In genomic region chr10:71659739-71660136, GRCh38 we compare ENCODE assay signal across 18 cellular contexts. TPM values are rescaled to one million over a fixed set of nuclear protein-coding genes. Genes with fewer than 3 reads are reported as not detected.
DNase-seq lines count a peak whose midpoint lies in the region; ATAC-seq, FAIRE-seq and TF ChIP-seq lines count a peak whose summit lies in the region.
"Had no signal": no experiment of that assay in that cellular context is flagged by ENCODE, and none has a peak within 500 bp of the region (broad histone marks: within the 10 kb centered on the region; RNA-seq: fewer than 3 reads in every experiment).

No MANE protein-coding gene starts in this region.

- BruUV-seq in K562 (replicated peaks; lab: Mats Ljungman, UMichigan) = no TSS peak

- TF ChIP-seq CTCF in GM23338 (conservative IDR thresholded peaks at IDR 0.05; ENCODE audit: low read depth in 2 of 2) (no peak), K562 (IDR thresholded peaks at IDR 0.05 in 2 of 3, conservative IDR thresholded peaks at IDR 0.05 in 1 of 3; ENCODE audit: insufficient read depth in 2 of 3, low read depth in 1 of 3, low read length in 3 of 3) (no peak), SK-N-SH (IDR thresholded peaks at IDR 0.05) (no peak)

- H3K9me2 ChIP-seq in GM23338 (ENCODE audit: insufficient read depth) = no peaks in the 10 kb centered on the region
- no peaks in the 10 kb centered on the region for H3K9me2 ChIP-seq in SK-N-SH

- peaks cover 75% of the 10 kb centered on the region for H3K4me1 Mint-ChIP-seq in GM23338

- H3K36me3 Mint-ChIP-seq in GM23338 (ENCODE audit: low read depth) = 0 out of 3 replicates have a peak, but pooled peaks cover 3% of the 10 kb centered on the region

- H3K27me3 ChIP-seq in GM23338 (ENCODE audit: insufficient read depth) = peaks cover 18% of the 10 kb centered on the region
- no peaks in the 10 kb centered on the region for H3K27me3 ChIP-seq in K562 (ENCODE audit: control insufficient read depth in 2 of 2, insufficient read depth in 2 of 2, low read length in 2 of 2)
- H3K27me3 ChIP-seq in mucosa of rectum (ENCODE audit: control insufficient read depth in 2 of 2, insufficient read depth in 2 of 2, low read length in 2 of 2) = no peaks in the 10 kb centered on the region
- peaks cover 17% of the 10 kb centered on the region; the same call in 1 of the 2 replicates for H3K27me3 ChIP-seq in SK-N-SH (ENCODE audit: insufficient read depth)

- no peak for FAIRE-seq in K562 (lab: Jason Lieb, UNC)
- FAIRE-seq: A204.1 had no signal

- H3K9ac ChIP-seq in K562 (ENCODE audit: insufficient read depth in 1 of 2, low read depth in 2 of 2, low read length in 2 of 2) (peak overlapping the region in 1 of 2 experiments; percentile 35; a peak in 1 of 4 replicates), mucosa of rectum (ENCODE audit: low read depth in 1 of 2, low read length in 2 of 2) (no peak overlapping the region), SK-N-SH (no peak overlapping the region)
- H3K9ac ChIP-seq: KMS-11 had no signal

- no peak for TF ChIP-seq POLR2A in K562 (conservative IDR thresholded peaks at IDR 0.05)

- H3K27me3 Mint-ChIP-seq in GM23338 (ENCODE audit: insufficient read depth, low read depth, poor library complexity) = peaks cover 45% of the 10 kb centered on the region
- H3K27me3 Mint-ChIP-seq: CD4-positive, alpha-beta T cell had no signal

- H3F3A ChIP-seq in GM23338 (replicated peaks; ENCODE audit: low read depth) (no peaks in the 10 kb centered on the region; the same call in 1 of the 2 replicates), SK-N-SH (replicated peaks; ENCODE audit: insufficient read depth) (no peaks in the 10 kb centered on the region)

- CTCF ChIA-PET in K562 (lab: Yijun Ruan, JAX; ENCODE audit: low intra/inter-chr PET ratio) (no interaction called here), SK-N-SH (lab: Yijun Ruan, JAX) (interaction anchor here (0.6 to 4.3 kb wide), 7 partner anchors 12 to 333 kb away, joined by 3 to 24 read pairs (median 4); partner anchors contain the start of gene VSIR)

- no peak overlapping the region for H3K27ac Mint-ChIP-seq in GM23338
- H3K27ac Mint-ChIP-seq: CD4-positive, alpha-beta T cell had no signal

- TF ChIP-seq RAD21 in K562 (CRISPR knock-in tag; conservative IDR thresholded peaks at IDR 0.05 in 1 of 2, IDR thresholded peaks at IDR 0.05 in 1 of 2) (no peak), SK-N-SH (IDR thresholded peaks at IDR 0.05; ENCODE audit: low read length) (no peak)

- peaks cover 35% of the 10 kb centered on the region for H3K4me1 ChIP-seq in GM23338 (ENCODE audit: insufficient read depth)
- H3K4me1 ChIP-seq in K562 (replicated peaks in 1 of 2; ENCODE audit: control insufficient read depth in 2 of 2, insufficient read depth in 2 of 2, low read length in 2 of 2) = peaks cover 28 to 42% of the 10 kb centered on the region in 2 experiments
- H3K4me1 ChIP-seq in mucosa of rectum (ENCODE audit: control insufficient read depth in 2 of 2, insufficient read depth in 2 of 2, low read length in 2 of 2) = peaks cover 4 to 18% of the 10 kb centered on the region in 2 donors
- H3K4me1 ChIP-seq in SK-N-SH (ENCODE audit: control insufficient read depth in 1 of 2, insufficient read depth in 2 of 2, low read depth in 1 of 2, low read length in 1 of 2) = peaks cover 0 to 18% of the 10 kb centered on the region in 2 experiments; a peak in 1 of 4 replicates

- DNase-seq in GM23338 (ENCODE audit: low spot score) (no peak), K562 (ENCODE audit: extremely low read depth in 1 of 4, low spot score in 3 of 4) (peak in 1 of 4 experiments; percentile 36), SK-N-SH (no peak), LoVo (ENCODE audit: low spot score) (no peak)
- DNase-seq in activated T-cell treated with anti-CD3 and anti-CD28 coated beads, Interleukin-2, amount 50 U/mL, for 1 hour = no peak
- DNase-seq: AML-193; CD4-positive, alpha-beta T cell; DMS153; DMS79; GF-D8; GOT3; HCEC 1CT had no signal

- no peaks in the 10 kb centered on the region for H3K9me1 ChIP-seq in K562 (ENCODE audit: control insufficient read depth, insufficient read depth, low read length)

- H3K4me3 ChIP-seq in GM23338 = no peak overlapping the region
- no peak overlapping the region for H3K4me3 ChIP-seq in K562
- no peak overlapping the region for H3K4me3 ChIP-seq in mucosa of rectum (ENCODE audit: low read length in 2 of 2)
- H3K4me3 ChIP-seq in SK-N-SH (ENCODE audit: low read depth in 2 of 2, low read length in 1 of 2) = no peak overlapping the region

- H3K36me3 ChIP-seq in GM23338 (ENCODE audit: insufficient read depth) (no peaks in the 10 kb centered on the region), K562 (ENCODE audit: control insufficient read depth, insufficient read depth, low read length) (no peaks in the 10 kb centered on the region), mucosa of rectum (ENCODE audit: control insufficient read depth in 2 of 2, insufficient read depth in 2 of 2, low read length in 2 of 2) (no peaks in the 10 kb centered on the region), SK-N-SH (replicated peaks in 1 of 2; ENCODE audit: control insufficient read depth in 1 of 2, insufficient read depth in 2 of 2, low read length in 1 of 2) (no peaks in the 10 kb centered on the region)

- POLR2A ChIA-PET in K562 (lab: Yijun Ruan, JAX) = interaction anchor here (0.6 to 1.4 kb wide), 4 partner anchors 14 to 334 kb away, joined by 3 read pairs; partner anchors contain the start of gene VSIR
- POLR2A ChIA-PET in SK-N-SH (lab: Yijun Ruan, JAX) = no interaction called here

- H4K20me1 ChIP-seq in GM23338 (replicated peaks; ENCODE audit: insufficient read depth) (no peaks in the 10 kb centered on the region), K562 (replicated peaks; ENCODE audit: control insufficient read depth, insufficient read depth, low read length) (no peaks in the 10 kb centered on the region), SK-N-SH (ENCODE audit: insufficient read depth) (no peaks in the 10 kb centered on the region)

- 0 out of 3 replicates have a peak, but pooled peaks cover 3% of the 10 kb centered on the region for H3K9me3 Mint-ChIP-seq in GM23338
- H3K9me3 Mint-ChIP-seq: CD4-positive, alpha-beta T cell had no signal

- ATAC-seq in GM23338 = no peak
- ATAC-seq in K562 = peak; percentile 32; the same call in 2 of the 3 replicates

- H2AFZ ChIP-seq in GM23338 (no peak overlapping the region), K562 (ENCODE audit: low read depth, low read length) (peak overlapping the region; percentile 85), SK-N-SH (ENCODE audit: low read depth) (no peak overlapping the region)

- in situ Hi-C loops in K562 (cut with MboI) = no loop called here

- H3K4me2 ChIP-seq in GM23338 (peak overlapping the region; percentile 76; the same call in 1 of the 2 replicates), K562 (ENCODE audit: insufficient read depth, low read length) (no peak overlapping the region), SK-N-SH (no peak overlapping the region)
- H3K4me2 ChIP-seq: KMS-11 had no signal

- no peak overlapping the region for H3K4me3 Mint-ChIP-seq in GM23338
- H3K4me3 Mint-ChIP-seq: CD4-positive, alpha-beta T cell had no signal

- H3K9me3 ChIP-seq in K562 (replicated peaks; ENCODE audit: control insufficient read depth, insufficient read depth, low read depth, low read length) (no peaks in the 10 kb centered on the region), mucosa of rectum (ENCODE audit: control insufficient read depth in 2 of 2, low read length in 2 of 2) (no peaks in the 10 kb centered on the region), SK-N-SH (no peaks in the 10 kb centered on the region)

- no peak for TF ChIP-seq EP300 in K562 (IDR thresholded peaks at IDR 0.05; ENCODE audit: low read length)
- TF ChIP-seq EP300 in SK-N-SH (IDR thresholded peaks at IDR 0.05; ENCODE audit: borderline replicate concordance in 1 of 2, low read depth in 1 of 2, low read length in 1 of 2) = no peak

- no peaks in the 10 kb centered on the region for H3K79me2 ChIP-seq in GM23338 (replicated peaks; ENCODE audit: insufficient read depth)
- no peaks in the 10 kb centered on the region for H3K79me2 ChIP-seq in K562 (ENCODE audit: control insufficient read depth, insufficient read depth, low read length)
- no peaks in the 10 kb centered on the region for H3K79me2 ChIP-seq in SK-N-SH (ENCODE audit: insufficient read depth)

- intact Hi-C loops in K562 (cut with micrococcal nuclease) = no loop called here

- H3K27ac ChIP-seq in GM23338 (ENCODE audit: low read depth) = no peak overlapping the region
- peak overlapping the region; percentile 26; the same call in 2 of the 3 replicates for H3K27ac ChIP-seq in K562 (ENCODE audit: extremely low read depth, low read depth, low read length)
- peak overlapping the region; percentile 7 to 14 for H3K27ac ChIP-seq in mucosa of rectum (ENCODE audit: low read depth in 2 of 2, low read length in 2 of 2)
- no peak overlapping the region for H3K27ac ChIP-seq in SK-N-SH (ENCODE audit: low read depth in 2 of 2, low read length in 1 of 2)
- H3K27ac ChIP-seq: C4-2B, HL-60, KMS-11 had no signal

- WGBS in K562 (ENCODE audit: insufficient coverage, low coverage, missing lambda C conversion rate) = 54% methylated on average over 8 of the region's 10 CpGs
- WGBS in SK-N-SH (ENCODE audit: low lambda C conversion rate) = 73% methylated on average over 10 of the region's 10 CpGs

RNA-seq across cellular contexts. Expression of gene C10orf105, which starts 59.8 kb away (rescaled TPM):
- total RNA-seq in GM23338 (2014; rRNA removed; shearing (Covaris generic)) = 0.17 and 0.19 TPM in 2 replicates
- polyA plus RNA-seq in GM23338 (2016; fragmentation: Nextera tagmentation; extraction: Ambion mirVana) (0.15 and 0.19 TPM in 2 replicates), K562 (2011; rRNA removed) (0.04 TPM in 2 replicates), K562 (2014; fragmentation: Illumina TruSeq; extraction: Trizol) (0.03 and 0.07 TPM in 2 replicates), K562 (2014; fragmentation: Nextera tagmentation; extraction: Ambion mirVana) (not detected), K562 (2014; rRNA removed) (0.04 and 0.11 TPM in 2 replicates), SK-N-SH (2012; rRNA removed) (not detected in 2 replicates)
- total RNA-seq in K562 (2011; cell fraction: chromatin; rRNA removed; ENCODE audit: low replicate concordance) = 0.09 TPM in 1 of 2 replicates, not detected in the other
- total RNA-seq in K562 (2011; cell fraction: nucleolus; rRNA removed) = 0.17 TPM in 1 of 2 replicates, not detected in the other
- not detected in 2 replicates for total RNA-seq in K562 (2011; cell fraction: nucleoplasm; rRNA removed)
- total RNA-seq in K562 (2014; rRNA removed) (not detected in 2 replicates), K562 (2014; rRNA removed; fragmentation: Illumina TruSeq; extraction: Trizol) (0.03 and 0.04 TPM in 2 replicates), K562 (2015; rRNA removed; fragmentation: Illumina TruSeq; extraction: Trizol) (0.15 and 0.25 TPM in 2 replicates), K562 (2021) (0.09 TPM in 2 replicates)
- 0.01 and 0.12 TPM in 2 replicates for polyA plus RNA-seq in K562 (2011; cell fraction: cytosol; rRNA removed)
- polyA plus RNA-seq in K562 (2011; cell fraction: nucleus; rRNA removed) = 0.10 TPM in 1 of 2 replicates, not detected in the other
- polyA plus RNA-seq in K562 (2012) = 0.40 and 0.58 TPM in 2 replicates
- 0.18 TPM in 1 of 2 replicates, not detected in the other for polyA minus RNA-seq in K562 (2011; rRNA and poly(A)+ RNA removed)
- 0.19 TPM in 1 of 2 replicates, not detected in the other for polyA minus RNA-seq in K562 (2011; cell fraction: cytosol; rRNA and poly(A)+ RNA removed)
- under 0.01 and 0.11 TPM in 2 replicates for polyA minus RNA-seq in K562 (2011; cell fraction: nucleus; rRNA and poly(A)+ RNA removed)
- polyA plus RNA-seq in SK-N-SH (2012; cell fraction: cytosol; rRNA removed) = under 0.01 TPM in 1 of 2 replicates, not detected in the other
- 0.01 TPM in 2 replicates for polyA plus RNA-seq in SK-N-SH (2012; cell fraction: nucleus; rRNA removed)
- total RNA-seq: HT1080 had no signal

Comparison
In these comparisons a context has a peak if more than half of its experiments do, and no peak if none do; other contexts are left out.
1. H3K27ac ChIP-seq: peak in K562 (single experiment) and mucosa of rectum (2 of 2); none in GM23338 (single experiment) and SK-N-SH (0 of 2).